8 cellular contexts compared by ENCODE assay signal in the genomic region with DNA sequence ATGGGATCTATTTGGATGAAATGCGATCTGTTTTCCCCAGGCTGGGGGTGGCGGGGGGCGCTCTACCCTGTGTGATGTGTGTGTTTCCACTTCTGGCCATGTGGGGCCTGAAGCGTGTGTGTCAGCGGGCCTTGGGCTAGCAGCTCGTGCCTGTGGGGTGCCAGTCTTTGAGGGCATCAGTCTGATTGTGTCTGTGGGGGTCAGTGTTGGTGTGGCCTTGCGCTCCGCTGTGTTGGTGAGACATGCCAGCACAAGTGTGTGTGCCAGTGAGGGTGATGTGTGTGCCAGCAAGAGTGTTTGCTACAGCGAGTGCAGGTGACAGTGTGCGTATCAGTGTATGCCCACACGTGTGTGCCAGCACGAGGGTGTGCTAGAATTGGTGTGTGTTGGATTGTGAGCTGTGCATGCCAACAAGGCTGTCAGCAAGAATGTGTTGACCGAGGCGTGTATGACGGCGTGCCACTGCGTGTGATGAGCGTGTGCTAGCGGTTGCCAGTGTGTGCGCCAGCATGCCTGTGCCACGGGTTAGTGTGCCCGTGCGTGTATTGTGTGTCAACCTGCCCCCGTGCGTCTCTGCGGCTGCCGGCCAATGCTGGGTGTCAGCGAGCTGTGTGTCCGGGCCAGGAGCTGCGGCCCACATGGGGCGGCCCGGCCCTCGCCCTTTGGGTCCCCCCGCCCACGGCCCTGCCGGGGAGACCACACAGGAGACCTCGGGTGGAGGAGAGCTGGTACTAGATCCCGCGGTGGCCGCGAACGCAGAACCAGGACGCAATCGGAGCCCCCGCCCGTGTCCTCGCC. TPM values are rescaled to one million over a fixed set of nuclear protein-coding genes. Genes with fewer than 3 reads are reported as not detected.
DNase-seq lines count a peak whose midpoint lies in the region; ATAC-seq and TF ChIP-seq lines count a peak whose summit lies in the region.

No MANE protein-coding gene starts in this region.

- peaks cover 7% of the 10 kb centered on the region for H3K36me3 Mint-ChIP-seq in CD8-positive, alpha-beta T cell

- H3K27me3 Mint-ChIP-seq in CD8-positive, alpha-beta T cell (ENCODE audit: low read depth) = no peaks in the 10 kb centered on the region

- no peaks in the 10 kb centered on the region for H3K9me3 Mint-ChIP-seq in CD8-positive, alpha-beta T cell

- CTCF ChIA-PET in CD8-positive, alpha-beta T cell (lab: Charles Lee) = interaction anchor here (0.7 to 4.8 kb wide), 11 partner anchors 8 to 76 kb away, joined by 3 to 26 read pairs (median 4); no protein-coding TSS in a partner anchor

- DNase-seq in CD8-positive, alpha-beta T cell = peak in 4 of 7 experiments; percentile 36 to 68 (median 48)
- peak; percentile 33 to 34 for DNase-seq in activated CD4-positive, alpha-beta T cell treated with anti-CD3 and anti-CD28 coated beads, Interleukin-2, amount 50 U/mL, for 4 hours
- peak in 2 of 3 donors; percentile 9 to 19 for DNase-seq in effector memory CD4-positive, alpha-beta T cell
- DNase-seq in thoracic aorta (ENCODE audit: low spot score) (no peak), cortex of kidney (lab: John Stamatoyannopoulos, UW) (no peak), NCI-H2029 treated with DMSO at 0.1 percent for 48 hours (lab: John Stamatoyannopoulos, UW) (no peak)

- intact Hi-C loops in CD8-positive, alpha-beta T cell (cut with DNase I, micrococcal nuclease) = loop anchor here (1.0 to 2.0 kb wide), 2 partner anchors 11 to 22 kb away; no protein-coding TSS in a partner anchor

- TF ChIP-seq CTCF in CD8-positive, alpha-beta T cell (IDR thresholded peaks at IDR 0.05) = peak; percentile 26
- TF ChIP-seq CTCF in thoracic aorta (IDR thresholded peaks at IDR 0.05) = no peak

- peak overlapping the region; percentile 95 for H3K27ac Mint-ChIP-seq in CD8-positive, alpha-beta T cell

- peak overlapping the region; percentile 95 for H3K4me3 ChIP-seq in CD8-positive, alpha-beta T cell (ENCODE audit: low read depth, low read length)
- H3K4me3 ChIP-seq in effector memory CD4-positive, alpha-beta T cell (ENCODE audit: insufficient read depth, low read depth, low read length, poor library complexity, severe bottlenecking) = peak overlapping the region; percentile 65
- H3K4me3 ChIP-seq in mucosa of rectum (ENCODE audit: low read length in 2 of 2) (peak overlapping the region; percentile 68 to 98), thoracic aorta (peak overlapping the region; percentile 84)

- peak overlapping the region; percentile 48 for H3K27ac ChIP-seq in CD8-positive, alpha-beta T cell (ENCODE audit: low read depth, low read length)
- peak overlapping the region; percentile 77 for H3K27ac ChIP-seq in KOPT-K1 (ENCODE audit: low read depth, low read length, poor library complexity, severe bottlenecking)
- H3K27ac ChIP-seq in effector memory CD4-positive, alpha-beta T cell (ENCODE audit: insufficient read depth, low read length, poor library complexity, severe bottlenecking) = peak overlapping the region; percentile 84
- peak overlapping the region; percentile 90 to 95 for H3K27ac ChIP-seq in mucosa of rectum (ENCODE audit: low read depth in 2 of 2, low read length in 2 of 2)
- H3K27ac ChIP-seq in thoracic aorta = peak overlapping the region in 1 of 2 donors; percentile 44

- peaks cover 69% of the 10 kb centered on the region for H3K4me1 ChIP-seq in CD8-positive, alpha-beta T cell (ENCODE audit: insufficient read depth, low read length)
- peaks cover 29% of the 10 kb centered on the region for H3K4me1 ChIP-seq in effector memory CD4-positive, alpha-beta T cell (ENCODE audit: control insufficient read depth, insufficient read depth, low read length, poor library complexity, severe bottlenecking)
- H3K4me1 ChIP-seq in mucosa of rectum (ENCODE audit: control insufficient read depth in 2 of 2, insufficient read depth in 2 of 2, low read length in 2 of 2) = peaks cover 63 to 64% of the 10 kb centered on the region in 2 donors
- H3K4me1 ChIP-seq in thoracic aorta (ENCODE audit: control insufficient read depth in 1 of 2, low read depth in 2 of 2) = peaks cover 22 to 54% of the 10 kb centered on the region in 2 donors

- no peaks in the 10 kb centered on the region for H3K9me3 ChIP-seq in CD8-positive, alpha-beta T cell (ENCODE audit: low read length)
- H3K9me3 ChIP-seq in KOPT-K1 (ENCODE audit: insufficient read depth, low read length, poor library complexity, severe bottlenecking) = no peaks in the 10 kb centered on the region
- H3K9me3 ChIP-seq in effector memory CD4-positive, alpha-beta T cell (ENCODE audit: control insufficient read depth, low read length) = no peaks in the 10 kb centered on the region
- H3K9me3 ChIP-seq in mucosa of rectum (ENCODE audit: control insufficient read depth in 2 of 2, low read length in 2 of 2) = no peaks in the 10 kb centered on the region
- H3K9me3 ChIP-seq in thoracic aorta = no peaks in the 10 kb centered on the region

- H3K4me1 Mint-ChIP-seq in CD8-positive, alpha-beta T cell (ENCODE audit: low read depth) = peaks cover 74% of the 10 kb centered on the region

- peak overlapping the region; percentile 90 for H3K4me3 Mint-ChIP-seq in CD8-positive, alpha-beta T cell

- H3K36me3 ChIP-seq in CD8-positive, alpha-beta T cell (ENCODE audit: insufficient read depth, low read length) = no peaks in the 10 kb centered on the region
- H3K36me3 ChIP-seq in KOPT-K1 (ENCODE audit: insufficient read depth, low read length) = no peaks in the 10 kb centered on the region
- no peaks in the 10 kb centered on the region for H3K36me3 ChIP-seq in effector memory CD4-positive, alpha-beta T cell (ENCODE audit: control insufficient read depth, insufficient read depth, low read length)
- peaks cover 0 to 3% of the 10 kb centered on the region in 2 donors for H3K36me3 ChIP-seq in mucosa of rectum (ENCODE audit: control insufficient read depth in 2 of 2, insufficient read depth in 2 of 2, low read length in 2 of 2)
- H3K36me3 ChIP-seq in thoracic aorta = no peaks in the 10 kb centered on the region

- no peaks in the 10 kb centered on the region for H3K27me3 ChIP-seq in CD8-positive, alpha-beta T cell (ENCODE audit: insufficient read depth, low read length)
- H3K27me3 ChIP-seq in effector memory CD4-positive, alpha-beta T cell (replicated peaks; ENCODE audit: control insufficient read depth, insufficient read depth, low read length, poor library complexity, severe bottlenecking) = no peaks in the 10 kb centered on the region
- H3K27me3 ChIP-seq in mucosa of rectum (ENCODE audit: control insufficient read depth in 2 of 2, insufficient read depth in 2 of 2, low read length in 2 of 2) = no peaks in the 10 kb centered on the region
- no peaks in the 10 kb centered on the region for H3K27me3 ChIP-seq in thoracic aorta (replicated peaks; ENCODE audit: insufficient read depth)

- POLR2A ChIA-PET in CD8-positive, alpha-beta T cell (lab: Charles Lee) = interaction anchor here (0.6 to 4.1 kb wide), 10 partner anchors 10 to 79 kb away, joined by 3 to 47 read pairs (median 3); no protein-coding TSS in a partner anchor

- H3K9ac ChIP-seq in mucosa of rectum (ENCODE audit: low read depth in 1 of 2, low read length in 2 of 2) = peak overlapping the region; percentile 49 to 86

- peak; percentile 45 for ATAC-seq in CD8-positive, alpha-beta T cell
- ATAC-seq in thoracic aorta (ENCODE audit: insufficient number of reproducible peaks, low FRiP score, low read depth) = no peak

RNA-seq across cellular contexts. Expression of a gene that starts 0.5 kb away (rescaled TPM):
- total RNA-seq in CD8-positive, alpha-beta T cell = 10 to 100 TPM; 25.1 to 26.5 TPM
- total RNA-seq in thoracic aorta = 10 to 100 TPM; 27.1 to 30.6 TPM

RNA-seq across cellular contexts. Expression of a gene that starts 48.4 kb away (rescaled TPM):
- total RNA-seq in CD8-positive, alpha-beta T cell = 1,000 to 10,000 TPM; 4,683 to 5,039 TPM
- total RNA-seq in thoracic aorta = 100 to 1,000 TPM; 560 to 708 TPM

Comparison
In these comparisons a context has a peak if more than half of its experiments do, and no peak if none do; other contexts are left out.
1. DNase-seq: peak in CD8-positive, alpha-beta T cell (4 of 7), activated CD4-positive, alpha-beta T cell treated with anti-CD3 and anti-CD28 coated beads, Interleukin-2, amount 50 U/mL, for 4 hours (2 of 2) and effector memory CD4-positive, alpha-beta T cell (2 of 3); none in thoracic aorta (single experiment), cortex of kidney (single experiment) and NCI-H2029 treated with DMSO at 0.1 percent for 48 hours (single experiment).
2. RNA of a gene that starts 48.4 kb away (total RNA-seq): 4,683 to 5,039 TPM in CD8-positive, alpha-beta T cell; 560 to 708 TPM in thoracic aorta; every median in the first group is over 4 times any median in the second.
3. Peak in every context shown above with its lines, with median percentiles within 50 percentile points of each other: H3K4me3 ChIP-seq.